In the genomic region with DNA sequence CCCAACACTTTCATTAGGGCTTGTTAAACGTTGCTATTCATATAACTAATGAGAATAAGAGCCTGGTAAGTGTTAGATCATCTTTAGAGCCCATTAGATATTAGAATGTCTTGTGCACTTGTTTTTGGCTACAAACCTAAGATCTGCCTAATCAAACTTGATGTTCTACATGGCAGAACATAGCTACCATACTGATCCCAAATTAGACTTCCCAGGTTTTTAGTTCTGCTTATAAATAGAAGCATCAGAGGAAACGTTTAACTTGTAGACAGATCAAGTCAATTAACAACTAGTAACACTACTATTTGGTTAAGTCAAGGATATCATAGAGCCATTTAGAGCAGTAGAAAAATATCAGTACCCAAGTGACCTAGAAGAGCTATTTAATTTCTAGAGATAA, we compare ENCODE assay signal across 20 cellular contexts.
"Had no signal": no experiment of that assay in that cellular context is flagged by ENCODE, and none has a peak within 500 bp of the region (broad histone marks: within the 10 kb centered on the region; RNA-seq: fewer than 3 reads in every experiment).

No MANE protein-coding gene starts in this region.

- H3K9me3 ChIP-seq: neutrophil, pancreas, testis had no signal

- H3K4me3 ChIP-seq: mucosa of descending colon, pancreas, sigmoid colon, skin epidermis, spleen, testis, tibial artery had no signal

- ATAC-seq: effector memory CD8-positive, alpha-beta T cell; natural killer cell treated with Interleukin-12 subunit alpha and Interleukin-12 subunit beta and Interleukin-15 and Interleukin-18, amount 100 ng/mL, for 72 hours; stimulated activated memory B cell treated with anti-CD40 and anti-IgM and Interleukin-4, amounts not matched to agents 10 μg/mL and 1 μg/mL and 100 μg/mL, for 72 hours; stimulated activated naive CD8-positive, alpha-beta T cell treated with anti-CD3 and anti-CD28 coated beads, Interleukin-15, Interleukin-2, amounts not matched to agents 100 U/mL and 50 U/mL, for 24 hours had no signal

- H3K4me1 ChIP-seq: spleen, testis had no signal

- H3K36me3 ChIP-seq: neutrophil, pancreas, sigmoid colon, spleen, tibial artery had no signal

- DNase-seq: cerebellar nuclear complex; cortex of kidney; effector memory CD8-positive, alpha-beta T cell; head of caudate nucleus; hippocampal formation; mesenchymal stem cell; naive B cell; sigmoid colon; spleen; stimulated activated CD4-positive, alpha-beta T cell treated with anti-CD3 and anti-CD28 coated beads, Interleukin-4, amount 100 ng/mL, for 4 hours; stimulated activated naive CD8-positive, alpha-beta T cell treated with anti-CD3 and anti-CD28 coated beads, Interleukin-15, Interleukin-2, amounts not matched to agents 100 U/mL and 50 U/mL, for 24 hours; substantia nigra; testis; tibial artery had no signal

- H3K27ac ChIP-seq: neutrophil, pancreas, sigmoid colon, skin epidermis, spleen, testis, tibial artery had no signal

- H3K27me3 ChIP-seq: neutrophil, pancreas, sigmoid colon, testis, tibial artery had no signal
